In genomic region chrX:40095588-40096394, GRCh38 we compare ENCODE assay signal across 8 cellular contexts. TPM values are rescaled to one million over a fixed set of nuclear protein-coding genes. Genes with fewer than 3 reads are reported as not detected.
DNase-seq lines count a peak whose midpoint lies in the region; ATAC-seq and TF ChIP-seq lines count a peak whose summit lies in the region.

No MANE protein-coding gene starts in this region.

- intact Hi-C loops in right lobe of liver (cut with DNase I) = loop anchor here in 1 of 2 donors (5.0 kb wide), 1 partner anchor 77 kb away; no protein-coding TSS in a partner anchor

- H3K36me3 Mint-ChIP-seq in brain = peaks cover 11% of the 10 kb centered on the region

- peaks cover 0 to 12% (median 0%) of the 10 kb centered on the region in 5 experiments for H3K9me3 Mint-ChIP-seq in brain

- TF ChIP-seq POLR2A in right lobe of liver (IDR thresholded peaks at IDR 0.05) = no peak

- H3K4me3 Mint-ChIP-seq in brain = peak overlapping the region; percentile 88 to 98 (median 95)

- WGBS in right lobe of liver (ENCODE audit: insufficient coverage, low coverage, low lambda C conversion rate, missing lambda C conversion rate) = 9% methylated on average over 37 of the region's 79 CpGs

- DNase-seq in NCI-H524 (lab: John Stamatoyannopoulos, UW) (peak; percentile 2 to 41), NCI-H524 treated with DMSO at 0.1 percent for 48 hours (lab: John Stamatoyannopoulos, UW) (no peak), NOMO-1 treated with dmso at 0.1 percent for 144 hours (lab: John Stamatoyannopoulos, UW; ENCODE audit: unreplicated experiment) (peak; percentile 61), right lobe of liver (peak in 2 of 3 donors; percentile 36 to 59)

- H3K27ac Mint-ChIP-seq in brain = peak overlapping the region; percentile 92 to 99 (median 97)

- ATAC-seq in right lobe of liver (peak in 1 of 4 donors; percentile 1), HG02938 (IDR thresholded peaks at IDR 0.05; ENCODE audit: unreplicated experiment) (no peak), HG03175 (IDR thresholded peaks at IDR 0.05; ENCODE audit: unreplicated experiment) (no peak)

- TF ChIP-seq CTCF in brain (conservative IDR thresholded peaks at IDR 0.05) (no peak), right lobe of liver (IDR thresholded peaks at IDR 0.05) (no peak)

- H3K4me1 Mint-ChIP-seq in brain = peaks cover 43% of the 10 kb centered on the region

- H3K27ac ChIP-seq in right lobe of liver (peak overlapping the region; percentile 75 to 90 (median 87)), temporal lobe (ENCODE audit: low read depth, low read length) (peak overlapping the region; percentile 17)

- peaks cover 0 to 4% of the 10 kb centered on the region in 2 donors for H3K27me3 ChIP-seq in right lobe of liver

- H3K4me3 ChIP-seq in right lobe of liver = peak overlapping the region; percentile 65 to 74 (median 68)

- peaks cover 0 to 13% (median 6%) of the 10 kb centered on the region in 4 donors for H3K4me1 ChIP-seq in right lobe of liver

- no peaks in the 10 kb centered on the region for H3K36me3 ChIP-seq in right lobe of liver

- peaks cover 32% of the 10 kb centered on the region for H3K27me3 Mint-ChIP-seq in brain

- no peaks in the 10 kb centered on the region for H3K9me3 ChIP-seq in right lobe of liver

RNA-seq across cellular contexts. Expression of gene BCOR, which starts 2.0 kb away (rescaled TPM):
- 41.6 TPM for polyA plus RNA-seq in brain (ENCODE audit: insufficient read depth, low read depth, low replicate concordance)
- total RNA-seq in right lobe of liver (10 to 100 TPM in 4 of 6 experiments, 1 to 10 TPM in 2; 9.4 to 16.6 (median 12.0) TPM), temporal lobe (36.1 TPM)
